ENCODE assay signal across 16 cellular contexts in the genomic region with DNA sequence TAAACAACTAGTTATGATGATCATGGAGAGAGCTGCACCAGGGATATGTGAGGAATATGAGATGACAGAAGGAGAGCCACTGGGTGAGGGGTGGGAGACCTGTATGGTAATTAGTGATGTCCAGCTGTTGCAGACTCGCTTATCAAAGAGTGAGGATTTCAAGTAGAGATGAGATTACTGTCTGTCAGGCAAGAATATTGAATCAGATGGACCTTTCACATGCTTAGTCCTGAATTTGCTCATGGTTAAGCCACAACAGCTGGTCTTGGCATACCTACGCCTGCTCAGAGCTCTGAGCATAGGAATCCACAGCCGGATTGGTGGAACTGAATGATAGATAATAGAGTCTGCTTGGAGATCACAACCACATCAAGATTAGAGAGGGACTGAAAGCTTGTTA.
DNase-seq lines count a peak whose midpoint lies in the region; ATAC-seq and FAIRE-seq lines count a peak whose summit lies in the region.
"Had no signal": no experiment of that assay in that cellular context is flagged by ENCODE, and none has a peak within 500 bp of the region (broad histone marks: within the 10 kb centered on the region; RNA-seq: fewer than 3 reads in every experiment).

No MANE protein-coding gene starts in this region.

- H3K4me2 ChIP-seq in mesenchymal stem cell (ENCODE audit: low read length, poor library complexity, severe bottlenecking) (no peak overlapping the region), trophoblast cell (ENCODE audit: low read length) (no peak overlapping the region)

- H4K91ac ChIP-seq in mesenchymal stem cell (ENCODE audit: low read length), result no peak overlapping the region
- H4K91ac ChIP-seq in trophoblast cell (ENCODE audit: low read depth, low read length), result no peak overlapping the region

- H3K23ac ChIP-seq in mesenchymal stem cell (ENCODE audit: low read length in 2 of 2) (peak overlapping the region in 1 of 2 experiments; percentile 73), trophoblast cell (ENCODE audit: low read length) (no peak overlapping the region)

- H3K18ac ChIP-seq in mesenchymal stem cell (ENCODE audit: low read depth in 1 of 2, low read length in 2 of 2) (no peak overlapping the region), trophoblast cell (ENCODE audit: low read length) (no peak overlapping the region)

- H2AK5ac ChIP-seq in mesenchymal stem cell (ENCODE audit: low read length, severe bottlenecking) (peak overlapping the region; percentile 46), trophoblast cell (ENCODE audit: low read length) (no peak overlapping the region)

- H2AFZ ChIP-seq in mesenchymal stem cell (ENCODE audit: low read depth, low read length) (no peak overlapping the region), trophoblast cell (ENCODE audit: insufficient read depth, low read length, poor library complexity) (no peak overlapping the region)

- H3K27ac ChIP-seq in mesenchymal stem cell (ENCODE audit: low read length, poor library complexity, severe bottlenecking) (no peak overlapping the region), trophoblast cell (ENCODE audit: low read depth, low read length) (no peak overlapping the region)

- H3K9ac ChIP-seq in mesenchymal stem cell (ENCODE audit: low read length), result no peak overlapping the region
- H3K9ac ChIP-seq in trophoblast cell (ENCODE audit: low read length), result no peak overlapping the region

- H4K8ac ChIP-seq in mesenchymal stem cell (ENCODE audit: low read length), result no peak overlapping the region
- H4K8ac ChIP-seq in trophoblast cell (ENCODE audit: low read depth, low read length), result no peak overlapping the region

- H3K36me3 ChIP-seq in mesenchymal stem cell (ENCODE audit: control insufficient read depth in 1 of 2, insufficient read depth in 2 of 2, low read depth in 1 of 2, low read length in 2 of 2) (no peaks in the 10 kb centered on the region), trophoblast cell (ENCODE audit: control insufficient read depth in 1 of 2, insufficient read depth in 2 of 2, low read length in 2 of 2) (no peaks in the 10 kb centered on the region)

- WGBS in mesenchymal stem cell, result 94% methylated on average over 3 of the region's 3 CpGs
- no CpG with 5 or more reads among the region's 3 CpGs for WGBS in trophoblast cell (ENCODE audit: extremely low coverage, insufficient coverage, insufficient read length)

- DNase-seq in HTR-8/SVneo (ENCODE audit: insufficient read length, low spot score), result no peak
- peak; percentile 61 for DNase-seq in SK-N-DZ (ENCODE audit: low spot score)
- no peak for DNase-seq in mesenchymal stem cell
- peak; percentile 83 to 91 for DNase-seq in trophoblast cell
- no peak for DNase-seq in NCI-H187 treated with DMSO at 0.1 percent for 48 hours (lab: John Stamatoyannopoulos, UW)
- DNase-seq: C1 segment of cervical spinal cord, GF-D8, Karpas-422, NCI-H1930 had no signal

- no peaks in the 10 kb centered on the region for H3K79me1 ChIP-seq in mesenchymal stem cell (replicated peaks; ENCODE audit: low read length, poor library complexity, severe bottlenecking)
- no peaks in the 10 kb centered on the region for H3K79me1 ChIP-seq in trophoblast cell (ENCODE audit: low read length)

- FAIRE-seq in HTR-8/SVneo (lab: Jason Lieb, UNC), result peak; percentile 65
- FAIRE-seq: GM12892, H1 had no signal

- no peaks in the 10 kb centered on the region for H3K79me2 ChIP-seq in trophoblast cell (ENCODE audit: control insufficient read depth, insufficient read depth, low read length, poor library complexity)

- no peak overlapping the region for H2BK12ac ChIP-seq in mesenchymal stem cell (ENCODE audit: low read length in 2 of 2)
- H2BK12ac ChIP-seq in trophoblast cell (ENCODE audit: low read length), result no peak overlapping the region

- H2BK5ac ChIP-seq in mesenchymal stem cell (ENCODE audit: low read depth, low read length, poor library complexity, severe bottlenecking) (no peak overlapping the region), trophoblast cell (ENCODE audit: low read depth, low read length, poor library complexity) (no peak overlapping the region)

- H3K4ac ChIP-seq in mesenchymal stem cell (ENCODE audit: low read depth in 1 of 2, low read length in 2 of 2), result no peak overlapping the region
- H3K4ac ChIP-seq in trophoblast cell (ENCODE audit: low read depth, low read length), result no peak overlapping the region

- H3K14ac ChIP-seq in mesenchymal stem cell (ENCODE audit: low read length in 2 of 2) (no peak overlapping the region), trophoblast cell (ENCODE audit: low read length) (no peak overlapping the region)

- peaks cover 0 to 37% of the 10 kb centered on the region in 2 experiments for H3K27me3 ChIP-seq in mesenchymal stem cell (ENCODE audit: control insufficient read depth in 1 of 2, insufficient read depth in 1 of 2, low read length in 2 of 2)
- H3K27me3 ChIP-seq in trophoblast cell (ENCODE audit: insufficient read depth, low read length), result no peaks in the 10 kb centered on the region

- no peak for ATAC-seq in HG02840 (IDR thresholded peaks at IDR 0.05; ENCODE audit: low FRiP score, unreplicated experiment)
- no peak for ATAC-seq in GM19324 (IDR thresholded peaks at IDR 0.05; ENCODE audit: low FRiP score, unreplicated experiment)
- ATAC-seq: Panc1, Right ventricle myocardium inferior, SK-N-SH treated with all-trans-retinoic acid at 6 μM for 48 hours had no signal

- H3K4me3 ChIP-seq in mesenchymal stem cell (ENCODE audit: insufficient read depth in 1 of 2, low read depth in 1 of 2, low read length in 2 of 2) (no peak overlapping the region), trophoblast cell (ENCODE audit: low read depth, low read length) (no peak overlapping the region)

- H3K9me3 ChIP-seq in mesenchymal stem cell (ENCODE audit: control insufficient read depth, low read length), result no peaks in the 10 kb centered on the region
- H3K9me3 ChIP-seq in trophoblast cell (ENCODE audit: insufficient read depth, low read depth, low read length), result no peaks in the 10 kb centered on the region

- H2BK120ac ChIP-seq in mesenchymal stem cell (ENCODE audit: low read depth, low read length) (no peak overlapping the region), trophoblast cell (ENCODE audit: insufficient read depth, low read length, poor library complexity) (no peak overlapping the region)

- H2BK15ac ChIP-seq in mesenchymal stem cell (ENCODE audit: low read depth, poor library complexity, severe bottlenecking), result no peak overlapping the region

- H4K12ac ChIP-seq in trophoblast cell (ENCODE audit: low read depth, low read length), result no peak overlapping the region

- H3K4me1 ChIP-seq in mesenchymal stem cell (ENCODE audit: control insufficient read depth, insufficient read depth, low read depth, low read length) (peaks cover 11% of the 10 kb centered on the region), trophoblast cell (ENCODE audit: control insufficient read depth in 1 of 2, insufficient read depth in 2 of 2, low read length in 2 of 2) (peaks cover 3 to 4% of the 10 kb centered on the region in 2 experiments)

Comparison
In these comparisons a context has a peak if more than half of its experiments do, and no peak if none do; other contexts are left out.
1. DNase-seq: peak in SK-N-DZ (single experiment) and trophoblast cell (2 of 2); none in HTR-8/SVneo (single experiment), mesenchymal stem cell (single experiment) and NCI-H187 treated with DMSO at 0.1 percent for 48 hours (single experiment).